ENCODE assay signal across 14 cellular contexts in the genomic region with DNA sequence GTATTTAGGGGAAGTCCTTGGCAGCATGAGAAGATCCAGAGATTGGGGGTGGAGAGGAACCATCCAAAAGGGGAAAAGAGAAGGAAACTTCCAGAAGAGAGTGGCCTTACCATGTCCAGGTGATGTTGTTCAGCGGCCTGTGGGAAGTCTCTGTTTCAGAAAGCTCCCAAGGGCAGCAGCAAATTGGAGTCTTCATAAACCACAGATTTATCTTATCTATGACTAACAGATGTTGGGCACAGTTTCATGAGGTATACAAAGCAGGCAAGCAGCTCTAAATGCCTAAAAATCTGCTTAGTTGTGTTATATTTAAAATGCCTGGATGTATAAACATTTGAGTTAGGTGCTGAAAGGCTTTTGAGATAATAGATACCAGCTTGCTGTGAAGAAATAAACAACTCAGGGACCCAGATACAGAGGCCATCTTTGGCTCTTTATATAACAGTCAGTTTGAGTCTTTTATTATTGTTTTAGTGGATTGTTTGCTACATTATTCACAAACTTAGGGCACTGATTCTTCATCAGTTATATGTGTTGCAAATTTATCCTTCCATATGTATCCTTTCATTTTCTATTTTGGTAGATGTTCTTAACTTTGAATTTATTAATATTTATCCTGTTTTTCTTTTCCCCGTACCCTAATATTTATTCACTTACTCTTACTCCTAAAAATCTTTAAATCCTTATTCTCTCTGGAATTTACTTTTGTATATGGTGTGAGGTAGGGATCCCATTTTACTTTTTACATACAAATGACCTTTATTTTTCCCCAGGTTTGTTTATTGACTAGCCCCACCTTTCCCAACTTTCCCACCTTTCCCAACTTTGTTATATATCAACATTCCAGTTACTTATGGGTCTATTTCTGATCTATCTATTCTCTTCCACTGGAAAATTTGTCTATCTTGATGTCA. TPM values are rescaled to one million over a fixed set of nuclear protein-coding genes. Genes with fewer than 3 reads are reported as not detected.
A peak's percentile ranks its signal among the peaks of the same experiment; 100 is the strongest.
DNase-seq lines count a peak whose midpoint lies in the region; ATAC-seq lines count a peak whose summit lies in the region.
"Had no signal": no experiment of that assay in that cellular context is flagged by ENCODE, and none has a peak within 500 bp of the region (broad histone marks: within the 10 kb centered on the region; RNA-seq: fewer than 3 reads in every experiment).

No MANE protein-coding gene starts in this region.

- H3K27me3 Mint-ChIP-seq in CD4-positive, CD25-positive, alpha-beta regulatory T cell, result peaks cover 33% of the 10 kb centered on the region
- H3K27me3 Mint-ChIP-seq in activated CD8-positive, alpha-beta T cell treated with anti-CD3 and anti-CD28 coated beads, Interleukin-2, amount 10 ng/mL, durations not matched to agents 7 days and 5 days (ENCODE audit: low read depth), result peaks cover 13% of the 10 kb centered on the region

- H3K4me1 Mint-ChIP-seq in CD4-positive, CD25-positive, alpha-beta regulatory T cell, result peaks cover 12 to 29% (median 20%) of the 10 kb centered on the region in 4 donors
- H3K4me1 Mint-ChIP-seq in activated CD8-positive, alpha-beta T cell treated with anti-CD3 and anti-CD28 coated beads, Interleukin-2, amount 10 ng/mL, durations not matched to agents 7 days and 5 days (ENCODE audit: low read depth), result peaks cover 24% of the 10 kb centered on the region

- H3K27ac Mint-ChIP-seq in CD4-positive, CD25-positive, alpha-beta regulatory T cell, result peak overlapping the region; percentile 70 to 99 (median 92)
- H3K27ac Mint-ChIP-seq in activated CD8-positive, alpha-beta T cell treated with anti-CD3 and anti-CD28 coated beads, Interleukin-2, amount 10 ng/mL, durations not matched to agents 7 days and 5 days, result peak overlapping the region; percentile 78

- no peak overlapping the region for H3K4me3 ChIP-seq in CD4-positive, CD25-positive, alpha-beta regulatory T cell (ENCODE audit: low read depth, low read length)
- H3K4me3 ChIP-seq: body of pancreas, esophagus muscularis mucosa, vagina had no signal

- peak overlapping the region; percentile 65 to 97 (median 90) for H3K4me3 Mint-ChIP-seq in CD4-positive, CD25-positive, alpha-beta regulatory T cell
- no peak overlapping the region for H3K4me3 Mint-ChIP-seq in activated CD8-positive, alpha-beta T cell treated with anti-CD3 and anti-CD28 coated beads, Interleukin-2, amount 10 ng/mL, durations not matched to agents 7 days and 5 days

- peaks cover 3% of the 10 kb centered on the region for H3K27me3 ChIP-seq in CD4-positive, CD25-positive, alpha-beta regulatory T cell (ENCODE audit: control insufficient read depth, insufficient read depth, low read length)
- H3K27me3 ChIP-seq: body of pancreas, esophagus muscularis mucosa, vagina had no signal

- H3K36me3 ChIP-seq in CD4-positive, CD25-positive, alpha-beta regulatory T cell (ENCODE audit: control insufficient read depth, insufficient read depth, low read length), result peaks cover 4% of the 10 kb centered on the region
- H3K36me3 ChIP-seq: esophagus muscularis mucosa, vagina had no signal

- ATAC-seq in CD4-positive, CD25-positive, alpha-beta regulatory T cell (ENCODE audit: low read depth in 2 of 2), result no peak
- ATAC-seq in activated CD8-positive, alpha-beta T cell treated with anti-CD3 and anti-CD28 coated beads, Interleukin-2, amount 10 ng/mL, durations not matched to agents 7 days and 5 days, result no peak
- no peak for ATAC-seq in HG03469 (IDR thresholded peaks at IDR 0.05; ENCODE audit: unreplicated experiment)
- ATAC-seq: body of pancreas had no signal

- POLR2A ChIA-PET in activated CD8-positive, alpha-beta T cell treated with anti-CD3 and anti-CD28 coated beads, Interleukin-2, amount 10 ng/mL, durations not matched to agents 7 days and 5 days (lab: Charles Lee), result interaction anchor here (0.9 kb wide), 1 partner anchor 90 kb away, joined by 4 read pairs; no protein-coding TSS in a partner anchor

- H3K36me3 Mint-ChIP-seq in CD4-positive, CD25-positive, alpha-beta regulatory T cell, result peaks cover 3% of the 10 kb centered on the region
- H3K36me3 Mint-ChIP-seq in activated CD8-positive, alpha-beta T cell treated with anti-CD3 and anti-CD28 coated beads, Interleukin-2, amount 10 ng/mL, durations not matched to agents 7 days and 5 days (ENCODE audit: low read depth), result peaks cover 24% of the 10 kb centered on the region

- H3K9me3 Mint-ChIP-seq in CD4-positive, CD25-positive, alpha-beta regulatory T cell, result peaks cover 0 to 12% (median 4%) of the 10 kb centered on the region in 7 donors
- peaks cover 17% of the 10 kb centered on the region for H3K9me3 Mint-ChIP-seq in activated CD8-positive, alpha-beta T cell treated with anti-CD3 and anti-CD28 coated beads, Interleukin-2, amount 10 ng/mL, durations not matched to agents 7 days and 5 days (ENCODE audit: insufficient read depth)

- peaks cover 2 to 6% of the 10 kb centered on the region in 2 experiments for H3K9me3 ChIP-seq in CD4-positive, CD25-positive, alpha-beta regulatory T cell (ENCODE audit: control insufficient read depth in 2 of 2, low read length in 2 of 2)
- H3K9me3 ChIP-seq: body of pancreas, vagina had no signal

- no peak overlapping the region for H3K27ac ChIP-seq in CD4-positive, CD25-positive, alpha-beta regulatory T cell (ENCODE audit: insufficient read depth, low read length, poor library complexity, severe bottlenecking)
- H3K27ac ChIP-seq: body of pancreas had no signal

- peaks cover 20% of the 10 kb centered on the region for H3K4me1 ChIP-seq in CD4-positive, CD25-positive, alpha-beta regulatory T cell (ENCODE audit: control insufficient read depth, insufficient read depth, low read length, poor library complexity, severe bottlenecking)

- no peak for DNase-seq in CD4-positive, CD25-positive, alpha-beta regulatory T cell
- DNase-seq in HUDEP-2 (lab: John Stamatoyannopoulos, UW; ENCODE audit: unreplicated experiment in 76 of 76) (peak in 62 of 76 experiments; percentile 4 to 90 (median 48)), inferior parietal cortex (ENCODE audit: extremely low spot score) (peak; percentile 7), NCI-H69 (lab: John Stamatoyannopoulos, UW) (no peak), D341Med (ENCODE audit: low spot score) (no peak), HK-2 (ENCODE audit: unreplicated experiment) (no peak)
- no peak for DNase-seq in activated CD8-positive, alpha-beta T cell treated with anti-CD3 and anti-CD28 coated beads, Interleukin-2, amount 10 ng/mL, durations not matched to agents 7 days and 5 days
- DNase-seq: body of pancreas; kidney; NCI-H1436 treated with DMSO at 0.1 percent for 48 hours; NK-92 treated with Interleukin-12 subunit alpha and Interleukin-12 subunit beta, amount 100 ng/mL, for 24 hours had no signal

- CTCF ChIA-PET in activated CD8-positive, alpha-beta T cell treated with anti-CD3 and anti-CD28 coated beads, Interleukin-2, amount 10 ng/mL, durations not matched to agents 7 days and 5 days (lab: Charles Lee), result interaction anchor here (0.9 to 1.1 kb wide), 3 partner anchors 13 to 119 kb away, joined by 3 to 5 read pairs (median 3); no protein-coding TSS in a partner anchor

RNA-seq across cellular contexts. Expression of a gene that starts 21.4 kb away (rescaled TPM):
- 264 TPM for total RNA-seq in CD4-positive, CD25-positive, alpha-beta regulatory T cell
- polyA plus RNA-seq in CD4-positive, CD25-positive, alpha-beta regulatory T cell, result 100 to 1,000 TPM in 3 of 4 donors, 10 to 100 TPM in 1; 94.6 to 118 (median 108) TPM
- 100 to 1,000 TPM; 314 to 317 TPM for total RNA-seq in activated CD8-positive, alpha-beta T cell treated with anti-CD3 and anti-CD28 coated beads, Interleukin-2, amount 10 ng/mL, durations not matched to agents 7 days and 5 days

Comparison
In these comparisons a context has a peak if more than half of its experiments do, and no peak if none do; other contexts are left out.
1. DNase-seq: peak in HUDEP-2 (62 of 76) and inferior parietal cortex (single experiment); none in CD4-positive, CD25-positive, alpha-beta regulatory T cell (0 of 3), activated CD8-positive, alpha-beta T cell treated with anti-CD3 and anti-CD28 coated beads, Interleukin-2, amount 10 ng/mL, durations not matched to agents 7 days and 5 days (single experiment), NCI-H69 (single experiment), D341Med (single experiment) and HK-2 (single experiment).